1 cellular context compared by ENCODE assay signal in genomic region chr6:854405-855073, GRCh38.
TF ChIP-seq lines count a peak whose summit lies in the region.

No MANE protein-coding gene starts in this region.

TF ChIP-seq in IMR-90, 13 proteins besides CTCF, POLR2A, EP300 and RAD21:
- no peak for TF ChIP-seq MXI1 (IDR thresholded peaks at IDR 0.05; ENCODE audit: borderline replicate concordance, low read depth, low read length)
